In the genomic region with DNA sequence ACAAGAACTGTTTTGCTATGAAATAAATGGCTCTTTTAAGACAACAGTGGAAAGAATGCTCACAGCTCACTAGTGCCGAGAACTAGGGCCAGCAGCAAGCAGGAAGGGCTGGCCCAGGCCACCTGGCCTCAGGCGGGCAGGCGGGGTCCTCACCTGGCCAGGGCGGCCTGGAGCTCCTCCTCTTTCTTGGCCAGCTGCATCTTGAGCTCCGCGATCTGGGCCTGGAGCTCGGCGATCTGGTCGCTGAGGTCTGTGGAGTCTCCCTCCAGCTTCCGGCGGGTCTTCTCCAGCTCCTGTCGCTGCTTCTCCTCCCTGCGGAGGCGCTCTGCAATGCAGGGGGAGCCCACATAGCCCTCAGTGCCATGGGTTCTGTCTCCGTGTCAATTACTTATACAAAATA, we compare ENCODE assay signal across 17 cellular contexts.
"Had no signal": no experiment of that assay in that cellular context is flagged by ENCODE, and none has a peak within 500 bp of the region (broad histone marks: within the 10 kb centered on the region; RNA-seq: fewer than 3 reads in every experiment).

No MANE protein-coding gene starts in this region.

- H3K27me3 ChIP-seq: adrenal gland, testis, upper lobe of right lung had no signal

- H3K4me3 Mint-ChIP-seq: dendritic cell treated with granulocyte-macrophage colony-stimulating factor and Interleukin-4, amounts not matched to agents 40 ng/mL and 50 ng/mL, for 4 days; endodermal cell; stimulated activated naive CD8-positive, alpha-beta T cell treated with anti-CD3 and anti-CD28 coated beads, Interleukin-15, Interleukin-2, amounts not matched to agents 100 ng/mL and 50 ng/mL, for 24 hours; T-helper 1 cell treated with Interleukin-12 subunit alpha and Interleukin-12 subunit beta and Interleukin-4 antibody, amounts not matched to agents 30 μg/mL and 1 μg/mL, for 36 hours had no signal

- H3K4me1 ChIP-seq: adrenal gland, lower lobe of right lung, testis, upper lobe of right lung had no signal

- DNase-seq: activated CD4-positive, alpha-beta T cell treated with anti-CD3 and anti-CD28 coated beads, Interleukin-2, amount 50 U/mL, for 1 hour; activated gamma-delta T cell; activated T-cell treated with anti-CD3 and anti-CD28 coated beads, Interleukin-2, amount 50 U/mL, for 1 hour; adrenal gland; endodermal cell; glutamatergic neuron; lower lobe of right lung; natural killer cell; nucleus accumbens; stimulated activated CD4-positive, alpha-beta T cell treated with anti-CD3 and anti-CD28 coated beads, Interleukin-2, amount 100 ng/mL, for 48 hours; testis; upper lobe of right lung had no signal

- ATAC-seq: lower lobe of right lung, natural killer cell, SK-N-SH treated with all-trans-retinoic acid at 6 μM for 48 hours, upper lobe of right lung had no signal

- H3K9me3 Mint-ChIP-seq: dendritic cell treated with granulocyte-macrophage colony-stimulating factor and Interleukin-4, amounts not matched to agents 40 ng/mL and 50 ng/mL, for 4 days; natural killer cell; stimulated activated naive CD8-positive, alpha-beta T cell treated with anti-CD3 and anti-CD28 coated beads, Interleukin-15, Interleukin-2, amounts not matched to agents 100 ng/mL and 50 ng/mL, for 24 hours; T-helper 1 cell treated with Interleukin-12 subunit alpha and Interleukin-12 subunit beta and Interleukin-4 antibody, amounts not matched to agents 30 μg/mL and 1 μg/mL, for 36 hours had no signal

- H3K9me3 ChIP-seq: adrenal gland, lower lobe of right lung, testis, upper lobe of right lung had no signal

- H3K4me3 ChIP-seq: adrenal gland, lower lobe of right lung, testis, upper lobe of right lung had no signal

- H3K27ac Mint-ChIP-seq: dendritic cell treated with granulocyte-macrophage colony-stimulating factor and Interleukin-4, amounts not matched to agents 40 ng/mL and 50 ng/mL, for 4 days; endodermal cell; natural killer cell; T-helper 1 cell treated with Interleukin-12 subunit alpha and Interleukin-12 subunit beta and Interleukin-4 antibody, amounts not matched to agents 30 μg/mL and 1 μg/mL, for 36 hours had no signal

- H3K27ac ChIP-seq: adrenal gland, lower lobe of right lung, testis, upper lobe of right lung had no signal

- H3K27me3 Mint-ChIP-seq: dendritic cell treated with granulocyte-macrophage colony-stimulating factor and Interleukin-4, amounts not matched to agents 40 ng/mL and 50 ng/mL, for 4 days; progenitor cell of endocrine pancreas; stimulated activated naive CD8-positive, alpha-beta T cell treated with anti-CD3 and anti-CD28 coated beads, Interleukin-15, Interleukin-2, amounts not matched to agents 100 ng/mL and 50 ng/mL, for 24 hours had no signal

- H3K4me1 Mint-ChIP-seq: endodermal cell had no signal
